Comparison of ENCODE assay signal across 8 cellular contexts in the genomic region with DNA sequence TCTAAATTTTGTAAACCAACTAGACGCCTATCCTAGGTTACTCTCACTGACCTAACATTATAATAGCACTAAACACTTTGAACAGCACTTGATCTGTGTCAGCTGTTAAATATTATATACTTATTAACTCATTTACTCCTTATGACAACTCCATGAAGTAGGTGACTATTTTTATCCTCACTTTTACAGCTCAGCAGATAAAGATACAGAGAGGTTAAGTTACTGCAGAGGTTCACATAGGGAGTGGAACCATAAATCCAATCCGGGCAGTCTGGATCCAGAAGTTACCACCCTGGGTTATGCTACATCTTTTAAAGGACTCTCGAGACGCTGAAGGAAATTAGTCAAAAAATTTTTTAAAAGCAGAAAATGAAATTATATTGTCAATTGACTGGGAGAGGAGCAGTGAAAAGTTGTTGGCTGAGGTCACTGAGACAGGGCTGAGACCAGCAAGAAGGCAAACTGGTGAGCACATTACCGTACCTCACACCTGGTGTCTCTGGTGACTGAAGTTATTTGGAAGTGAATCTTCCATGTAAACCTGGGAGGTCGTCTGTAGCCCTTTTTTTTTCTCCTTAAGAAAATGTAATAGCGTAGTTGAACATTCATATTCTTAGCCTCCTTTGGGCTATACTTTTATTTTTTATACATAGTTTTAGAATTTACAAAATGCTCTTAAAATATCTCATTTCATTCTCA. TPM values are rescaled to one million over a fixed set of nuclear protein-coding genes. Genes with fewer than 3 reads are reported as not detected.
DNase-seq lines count a peak whose midpoint lies in the region; ATAC-seq and TF ChIP-seq lines count a peak whose summit lies in the region.

No MANE protein-coding gene starts in this region.

- WGBS in liver = 48% methylated on average over 7 of the region's 7 CpGs
- 31 to 33% methylated on average over 7 of the region's 7 CpGs for WGBS in tibial nerve, 2 donors

- TF ChIP-seq RAD21 in liver (IDR thresholded peaks at IDR 0.05) = no peak

- DNase-seq in activated naive CD4-positive, alpha-beta T cell treated with anti-CD3 and anti-CD28 coated beads for 36 hours = no peak
- no peak for DNase-seq in activated naive CD4-positive, alpha-beta T cell treated with anti-CD3 and anti-CD28 coated beads, Interleukin-2, amount 50 U/mL, for 16 hours
- DNase-seq in astrocyte of the cerebellum (ENCODE audit: low read depth) (no peak), tibial nerve (ENCODE audit: low spot score in 2 of 2) (no peak), NOMO-1 treated with dmso at 0.1 percent for 144 hours (lab: John Stamatoyannopoulos, UW; ENCODE audit: unreplicated experiment) (no peak), NCI-H446 (lab: John Stamatoyannopoulos, UW) (no peak)

- H3K36me3 ChIP-seq in liver (ENCODE audit: control insufficient read depth in 4 of 4, insufficient read depth in 3 of 4, low read depth in 1 of 4, low read length in 3 of 4) = no peaks in the 10 kb centered on the region
- H3K36me3 ChIP-seq in tibial nerve = no peaks in the 10 kb centered on the region

- H3K4me1 ChIP-seq in liver (ENCODE audit: control insufficient read depth in 4 of 4, insufficient read depth in 4 of 4, low read length in 3 of 4) (peaks cover 9 to 15% (median 11%) of the 10 kb centered on the region in 4 donors), tibial nerve (peaks cover 0 to 56% (median 10%) of the 10 kb centered on the region in 4 donors)

- TF ChIP-seq EP300 in tibial nerve (IDR thresholded peaks at IDR 0.05) = no peak

- no peaks in the 10 kb centered on the region for H3K27me3 Mint-ChIP-seq in activated naive CD4-positive, alpha-beta T cell treated with anti-CD3 and anti-CD28 coated beads for 36 hours (ENCODE audit: low read depth)

- TF ChIP-seq POLR2A in tibial nerve (IDR thresholded peaks at IDR 0.05) = no peak

- no peak overlapping the region for H3K27ac Mint-ChIP-seq in activated naive CD4-positive, alpha-beta T cell treated with anti-CD3 and anti-CD28 coated beads for 36 hours

- in situ Hi-C loops in astrocyte of the cerebellum (cut with HindIII; ENCODE audit: low sequenced_read_pairs) = no loop called here

- no peaks in the 10 kb centered on the region for H3K9me3 ChIP-seq in liver (ENCODE audit: control insufficient read depth in 4 of 4, low read length in 3 of 4)
- H3K9me3 ChIP-seq in tibial nerve = no peaks in the 10 kb centered on the region

- no peak for ATAC-seq in HG03520 (IDR thresholded peaks at IDR 0.05; ENCODE audit: unreplicated experiment)

- peak overlapping the region; percentile 14 to 52 for H3K9ac ChIP-seq in liver (ENCODE audit: low read depth in 1 of 2, low read length in 2 of 2)

- intact Hi-C loops in activated naive CD4-positive, alpha-beta T cell treated with anti-CD3 and anti-CD28 coated beads for 36 hours (cut with micrococcal nuclease) = loop anchor here (2.0 to 5.0 kb wide), 2 partner anchors 196 to 252 kb away; a partner anchor contains a TSS

- no peaks in the 10 kb centered on the region for H3K36me3 Mint-ChIP-seq in activated naive CD4-positive, alpha-beta T cell treated with anti-CD3 and anti-CD28 coated beads for 36 hours (ENCODE audit: low read depth)

- H3K4me1 Mint-ChIP-seq in activated naive CD4-positive, alpha-beta T cell treated with anti-CD3 and anti-CD28 coated beads for 36 hours (ENCODE audit: low read depth) = peaks cover 27% of the 10 kb centered on the region

- H3K4me3 Mint-ChIP-seq in activated naive CD4-positive, alpha-beta T cell treated with anti-CD3 and anti-CD28 coated beads for 36 hours = peak overlapping the region; percentile 91

- H3K27me3 ChIP-seq in liver (ENCODE audit: control insufficient read depth in 4 of 4, insufficient read depth in 4 of 4, low read length in 3 of 4) (no peaks in the 10 kb centered on the region), tibial nerve (no peaks in the 10 kb centered on the region)

- CTCF ChIA-PET in activated naive CD4-positive, alpha-beta T cell treated with anti-CD3 and anti-CD28 coated beads for 36 hours (lab: Charles Lee) = interaction anchor here (1.6 kb wide), 1 partner anchor 193 kb away, joined by 5 read pairs; no protein-coding TSS in a partner anchor

- H3K27ac ChIP-seq in liver (ENCODE audit: low read depth in 1 of 2, low read length in 2 of 2) (no peak overlapping the region), tibial nerve (peak overlapping the region; percentile 85 to 98 (median 93))

- H3K9me3 Mint-ChIP-seq in activated naive CD4-positive, alpha-beta T cell treated with anti-CD3 and anti-CD28 coated beads for 36 hours = no peaks in the 10 kb centered on the region

- TF ChIP-seq CTCF in astrocyte of the cerebellum (IDR thresholded peaks at IDR 0.05; ENCODE audit: low read depth, low read length, missing control alignments) (no peak), liver (IDR thresholded peaks at IDR 0.05; ENCODE audit: low read depth, low read length, missing input control) (no peak), tibial nerve (IDR thresholded peaks at IDR 0.05) (no peak)

- H3K4me3 ChIP-seq in astrocyte of the cerebellum (ENCODE audit: low read depth, low read length) = peak overlapping the region; percentile 89
- no peak overlapping the region for H3K4me3 ChIP-seq in liver (ENCODE audit: low read depth in 1 of 3, low read length in 3 of 3)
- H3K4me3 ChIP-seq in tibial nerve = peak overlapping the region; percentile 68 to 99 (median 84)

TF ChIP-seq in liver, 16 proteins besides CTCF, POLR2A, EP300 and RAD21:
- TF ChIP-seq HNF4A (conservative IDR thresholded peaks at IDR 0.05) (no peak), JUND (IDR thresholded peaks at IDR 0.05) (no peak), HNF4G (IDR thresholded peaks at IDR 0.05) (no peak), EGR1 (IDR thresholded peaks at IDR 0.05; ENCODE audit: low read depth in 2 of 2) (no peak), NR2F2 (IDR thresholded peaks at IDR 0.05) (no peak), GABPA (IDR thresholded peaks at IDR 0.05 in 1 of 2, conservative IDR thresholded peaks at IDR 0.05 in 1 of 2) (no peak), FOXA2 (IDR thresholded peaks at IDR 0.05) (no peak), RXRA (IDR thresholded peaks at IDR 0.05) (no peak), FOXA1 (IDR thresholded peaks at IDR 0.05) (no peak), TAF1 (conservative IDR thresholded peaks at IDR 0.05) (no peak)
- TF ChIP-seq, protein P1, sequence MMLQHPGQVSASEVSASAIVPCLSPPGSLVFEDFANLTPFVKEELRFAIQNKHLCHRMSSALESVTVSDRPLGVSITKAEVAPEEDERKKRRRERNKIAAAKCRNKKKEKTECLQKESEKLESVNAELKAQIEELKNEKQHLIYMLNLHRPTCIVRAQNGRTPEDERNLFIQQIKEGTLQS (IDR thresholded peaks at IDR 0.05) = no peak
- TF ChIP-seq, protein P2, sequence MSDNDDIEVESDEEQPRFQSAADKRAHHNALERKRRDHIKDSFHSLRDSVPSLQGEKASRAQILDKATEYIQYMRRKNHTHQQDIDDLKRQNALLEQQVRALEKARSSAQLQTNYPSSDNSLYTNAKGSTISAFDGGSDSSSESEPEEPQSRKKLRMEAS (IDR thresholded peaks at IDR 0.05) = no peak

RNA-seq across cellular contexts. Expression of a gene that starts 1.2 kb away (rescaled TPM):
- 1 to 10 TPM; 5.2 to 5.5 TPM for total RNA-seq in activated naive CD4-positive, alpha-beta T cell treated with anti-CD3 and anti-CD28 coated beads for 36 hours
- 1 to 10 TPM; 5.3 to 9.5 TPM for total RNA-seq in liver
- polyA plus RNA-seq in liver = 1 to 10 TPM; 1.6 to 2.3 TPM
- 10 to 100 TPM; 53.4 to 76.6 (median 68.9) TPM for total RNA-seq in tibial nerve

RNA-seq across cellular contexts. Expression of a gene that starts 33.9 kb away (rescaled TPM):
- not detected for total RNA-seq in activated naive CD4-positive, alpha-beta T cell treated with anti-CD3 and anti-CD28 coated beads for 36 hours
- total RNA-seq in liver = under 1 TPM in 1 of 2 donors, not detected in 1; 0.42 TPM
- polyA plus RNA-seq in liver = under 1 TPM in 1 of 2 donors, not detected in 1; 0.20 TPM
- total RNA-seq in tibial nerve = 100 to 1,000 TPM; 153 to 895 (median 613) TPM

Comparison
In these comparisons a context has a peak if more than half of its experiments do, and no peak if none do; other contexts are left out.
1. H3K4me3 ChIP-seq: peak in astrocyte of the cerebellum (single experiment) and tibial nerve (4 of 4); none in liver (0 of 3).
2. H3K27ac ChIP-seq: peak in tibial nerve (4 of 4); none in liver (0 of 2).
3. RNA of a gene that starts 1.2 kb away (total RNA-seq): 53.4 to 76.6 TPM in tibial nerve; 5.3 to 9.5 TPM in liver and 5.2 to 5.5 TPM in activated naive CD4-positive, alpha-beta T cell treated with anti-CD3 and anti-CD28 coated beads for 36 hours; every median in the first group is over 4 times any median in the second.
4. RNA of a gene that starts 33.9 kb away (total RNA-seq): 153 to 895 TPM in tibial nerve; 0.42 TPM in liver and not detected in activated naive CD4-positive, alpha-beta T cell treated with anti-CD3 and anti-CD28 coated beads for 36 hours; every median in the first group is over 100 times any median in the second.